ENCODE assay signal across 8 cellular contexts in genomic region chr1:181104790-181105133, GRCh38. TPM values are rescaled to one million over a fixed set of nuclear protein-coding genes. Genes with fewer than 3 reads are reported as not detected.
A peak's percentile ranks its signal among the peaks of the same experiment; 100 is the strongest.
DNase-seq lines count a peak whose midpoint lies in the region; ATAC-seq and TF ChIP-seq lines count a peak whose summit lies in the region.

No MANE protein-coding gene starts in this region.

- H3K4me3 Mint-ChIP-seq in activated T-cell treated with anti-CD3 and anti-CD28 coated beads, Interleukin-2, amount 50 U/mL, for 72 hours: peak overlapping the region; percentile 88 to 89

- peak overlapping the region; percentile 59 for H3K9ac ChIP-seq in rectal smooth muscle tissue (ENCODE audit: low read length)

- peak in 1 of 2 donors; percentile 22 for ATAC-seq in activated T-cell treated with anti-CD3 and anti-CD28 coated beads, Interleukin-2, amount 50 U/mL, for 72 hours (replicated peaks in 1 of 2)
- ATAC-seq in HG03378 (IDR thresholded peaks at IDR 0.05; ENCODE audit: unreplicated experiment): no peak

- H3K4me1 ChIP-seq in rectal smooth muscle tissue (ENCODE audit: control insufficient read depth, insufficient read depth, low read length): peaks cover 13% of the 10 kb centered on the region

- peaks cover 66% of the 10 kb centered on the region for H3K4me1 Mint-ChIP-seq in activated T-cell treated with anti-CD3 and anti-CD28 coated beads, Interleukin-2, amount 50 U/mL, for 72 hours (ENCODE audit: low read depth)

- no peaks in the 10 kb centered on the region for H3K9me3 Mint-ChIP-seq in activated T-cell treated with anti-CD3 and anti-CD28 coated beads, Interleukin-2, amount 50 U/mL, for 72 hours

- peaks cover 0 to 3% of the 10 kb centered on the region in 2 donors for H3K36me3 Mint-ChIP-seq in activated T-cell treated with anti-CD3 and anti-CD28 coated beads, Interleukin-2, amount 50 U/mL, for 72 hours (ENCODE audit: insufficient read depth in 2 of 2)

- peaks cover 32% of the 10 kb centered on the region for H3K27me3 Mint-ChIP-seq in activated T-cell treated with anti-CD3 and anti-CD28 coated beads, Interleukin-2, amount 50 U/mL, for 72 hours (ENCODE audit: low read depth)

- H3K27ac Mint-ChIP-seq in activated T-cell treated with anti-CD3 and anti-CD28 coated beads, Interleukin-2, amount 50 U/mL, for 72 hours: no peak overlapping the region

- no peaks in the 10 kb centered on the region for H3K36me3 ChIP-seq in rectal smooth muscle tissue (ENCODE audit: control insufficient read depth, insufficient read depth, low read length)

- H3K4me3 ChIP-seq in AG09309 (ENCODE audit: control insufficient read depth, low read depth, low read length): peak overlapping the region; percentile 77
- H3K4me3 ChIP-seq in LNCaP clone FGC (ENCODE audit: low read depth, low read length): peak overlapping the region; percentile 73
- H3K4me3 ChIP-seq in fibroblast of pulmonary artery (replicated peaks; ENCODE audit: low read depth, low read length): peak overlapping the region; percentile 69
- peak overlapping the region; percentile 86 for H3K4me3 ChIP-seq in rectal smooth muscle tissue (ENCODE audit: low read length)

- H3K27ac ChIP-seq in rectal smooth muscle tissue (ENCODE audit: low read depth, low read length): peak overlapping the region; percentile 89

- TF ChIP-seq CTCF in AG09309 (IDR thresholded peaks at IDR 0.05; ENCODE audit: control insufficient read depth, insufficient read depth, low read depth, low read length, missing control alignments) (no peak), LNCaP clone FGC (IDR thresholded peaks at IDR 0.05; ENCODE audit: control insufficient read depth, extremely low read depth, insufficient read depth) (no peak), fibroblast of pulmonary artery (IDR thresholded peaks at IDR 0.05; ENCODE audit: low read length, missing control alignments) (no peak)

- DNase-seq in AG09309 (ENCODE audit: low read depth): no peak
- peak; percentile 32 for DNase-seq in GM19238 (ENCODE audit: insufficient read length, low spot score)
- no peak for DNase-seq in LNCaP clone FGC (ENCODE audit: low read depth)
- DNase-seq in activated T-cell treated with anti-CD3 and anti-CD28 coated beads, Interleukin-2, amount 50 U/mL, for 72 hours: peak; percentile 51 to 56
- no peak for DNase-seq in fibroblast of pulmonary artery (ENCODE audit: low read depth)
- no peak for DNase-seq in germinal center (ENCODE audit: low spot score)

- no peaks in the 10 kb centered on the region for H3K27me3 ChIP-seq in rectal smooth muscle tissue (ENCODE audit: control insufficient read depth, insufficient read depth, low read length)

RNA-seq across cellular contexts. Expression of gene IER5, which starts 16.3 kb away (rescaled TPM):
- total RNA-seq in activated T-cell treated with anti-CD3 and anti-CD28 coated beads, Interleukin-2, amount 50 U/mL, for 72 hours: 10 to 100 TPM; 71.8 to 72.2 TPM

Comparison
In these comparisons a context has a peak if more than half of its experiments do, and no peak if none do; other contexts are left out.
1. DNase-seq: peak in GM19238 (single experiment) and activated T-cell treated with anti-CD3 and anti-CD28 coated beads, Interleukin-2, amount 50 U/mL, for 72 hours (2 of 2); none in AG09309 (single experiment), LNCaP clone FGC (single experiment), fibroblast of pulmonary artery (single experiment) and germinal center (single experiment).
2. Peak in every context shown above with its lines, with median percentiles within 50 percentile points of each other: H3K4me3 ChIP-seq.